Comparison of ENCODE assay signal across 14 cellular contexts in genomic region chr17:41519501-41520224, GRCh38. TPM values are rescaled to one million over a fixed set of nuclear protein-coding genes. Genes with fewer than 3 reads are reported as not detected.
DNase-seq lines count a peak whose midpoint lies in the region; ATAC-seq and TF ChIP-seq lines count a peak whose summit lies in the region.
"Had no signal": no experiment of that assay in that cellular context is flagged by ENCODE, and none has a peak within 500 bp of the region (broad histone marks: within the 10 kb centered on the region; RNA-seq: fewer than 3 reads in every experiment).

No MANE protein-coding gene starts in this region.

- peaks cover 8% of the 10 kb centered on the region for H3K4me1 ChIP-seq in prostate gland (replicated peaks)

- H3K4me3 ChIP-seq in prostate gland = no peak overlapping the region
- H3K4me3 ChIP-seq in coronary artery = no peak overlapping the region

- TF ChIP-seq POLR2A in prostate gland (IDR thresholded peaks at IDR 0.05) = no peak

- no peak for ATAC-seq in GM18502 (IDR thresholded peaks at IDR 0.05; ENCODE audit: poor library complexity, unreplicated experiment)
- no peak for ATAC-seq in HG03095 (IDR thresholded peaks at IDR 0.05; ENCODE audit: unreplicated experiment)

- TF ChIP-seq CTCF in prostate gland (IDR thresholded peaks at IDR 0.05) (no peak), coronary artery (IDR thresholded peaks at IDR 0.05) (no peak)

- DNase-seq in LHCN-M2 (ENCODE audit: low read depth) (peak; percentile 24), NCI-H345 (lab: John Stamatoyannopoulos, UW) (peak; percentile 91), cerebellar cortex (ENCODE audit: low spot score) (peak; percentile 66), prostate gland (ENCODE audit: low spot score) (peak; percentile 73), coronary artery (ENCODE audit: low spot score) (no peak)
- DNase-seq in stimulated activated CD4-positive, alpha-beta T cell treated with anti-CD3 and anti-CD28 coated beads, Interleukin-4, amount 100 ng/mL, for 1 hour = no peak
- DNase-seq: central memory CD4-positive, alpha-beta T cell had no signal

- no peaks in the 10 kb centered on the region for H3K9me3 ChIP-seq in prostate gland

- intact Hi-C loops in prostate gland (cut with DNase I) = no loop called here

- H3K27ac ChIP-seq in prostate gland (peak overlapping the region; percentile 12), coronary artery (no peak overlapping the region)

- H3K36me3 ChIP-seq in prostate gland = no peaks in the 10 kb centered on the region

- no peaks in the 10 kb centered on the region for H3K27me3 ChIP-seq in prostate gland (replicated peaks; ENCODE audit: insufficient read depth)

- WGBS in prostate gland = 47% methylated on average over 10 of the region's 11 CpGs

RNA-seq across cellular contexts. Expression of gene KRT15, which starts 1.0 kb away (rescaled TPM):
- total RNA-seq in LHCN-M2 (2014; rRNA removed) (0.19 and 0.46 TPM in 2 replicates), prostate gland (1,000 to 10,000 TPM in 1 of 2 donors, 100 to 1,000 TPM in 1; 138 to 1,038 TPM)
- polyA plus RNA-seq in LHCN-M2 (2012) = 0.05 TPM
- total RNA-seq: OCI-LY7, osteocyte had no signal

RNA-seq across cellular contexts. Expression of gene KRT19, which starts 8.4 kb away (rescaled TPM):
- total RNA-seq in LHCN-M2 (2014; rRNA removed) = not detected in 2 replicates
- not detected for polyA plus RNA-seq in LHCN-M2 (2012)
- total RNA-seq in prostate gland = 100 to 1,000 TPM; 351 to 398 TPM
- total RNA-seq: OCI-LY7 had no signal

RNA-seq across cellular contexts. Expression of gene KRT13, which starts 14.3 kb away (rescaled TPM):
- total RNA-seq in LHCN-M2 (2014; rRNA removed) (not detected in 2 replicates), prostate gland (10 to 100 TPM; 38.4 to 62.7 TPM)
- not detected for polyA plus RNA-seq in LHCN-M2 (2012)
- total RNA-seq: Daoy, kidney epithelial cell, OCI-LY7, osteocyte, temporal lobe had no signal

RNA-seq across cellular contexts. Expression of gene KRT36, which starts 30.0 kb away (rescaled TPM):
- total RNA-seq in LHCN-M2 (2014; rRNA removed) = not detected in 2 replicates
- polyA plus RNA-seq in LHCN-M2 (2012) = not detected
- not detected for total RNA-seq in prostate gland
- total RNA-seq: Daoy, kidney epithelial cell, OCI-LY7, osteocyte, temporal lobe had no signal

RNA-seq across cellular contexts. Expression of gene KRT35, which starts 38.7 kb away (rescaled TPM):
- total RNA-seq in LHCN-M2 (2014; rRNA removed) (not detected in 2 replicates), prostate gland (not detected)
- not detected for polyA plus RNA-seq in LHCN-M2 (2012)
- total RNA-seq: Daoy, kidney epithelial cell, OCI-LY7, osteocyte, temporal lobe had no signal

Comparison
In these comparisons a context has a peak if more than half of its experiments do, and no peak if none do; other contexts are left out.
1. DNase-seq: peak in LHCN-M2 (single experiment), NCI-H345 (single experiment), cerebellar cortex (single experiment) and prostate gland (single experiment); none in stimulated activated CD4-positive, alpha-beta T cell treated with anti-CD3 and anti-CD28 coated beads, Interleukin-4, amount 100 ng/mL, for 1 hour (single experiment) and coronary artery (single experiment).
2. H3K27ac ChIP-seq: peak in prostate gland (2 of 2); none in coronary artery (0 of 2).
3. RNA of gene KRT15, which starts 1.0 kb away (total RNA-seq): 138 to 1,038 TPM in prostate gland; 0.19 to 0.46 TPM in LHCN-M2; every median in the first group is over 10 times any median in the second.
4. RNA of gene KRT19, which starts 8.4 kb away (total RNA-seq): 351 to 398 TPM in prostate gland; not detected in LHCN-M2; every median in the first group is over 100 times any median in the second.
5. RNA of gene KRT13, which starts 14.3 kb away (total RNA-seq): 38.4 to 62.7 TPM in prostate gland; not detected in LHCN-M2; every median in the first group is over 10 times any median in the second.